Comparison of ENCODE assay signal across 8 cellular contexts in the genomic region with DNA sequence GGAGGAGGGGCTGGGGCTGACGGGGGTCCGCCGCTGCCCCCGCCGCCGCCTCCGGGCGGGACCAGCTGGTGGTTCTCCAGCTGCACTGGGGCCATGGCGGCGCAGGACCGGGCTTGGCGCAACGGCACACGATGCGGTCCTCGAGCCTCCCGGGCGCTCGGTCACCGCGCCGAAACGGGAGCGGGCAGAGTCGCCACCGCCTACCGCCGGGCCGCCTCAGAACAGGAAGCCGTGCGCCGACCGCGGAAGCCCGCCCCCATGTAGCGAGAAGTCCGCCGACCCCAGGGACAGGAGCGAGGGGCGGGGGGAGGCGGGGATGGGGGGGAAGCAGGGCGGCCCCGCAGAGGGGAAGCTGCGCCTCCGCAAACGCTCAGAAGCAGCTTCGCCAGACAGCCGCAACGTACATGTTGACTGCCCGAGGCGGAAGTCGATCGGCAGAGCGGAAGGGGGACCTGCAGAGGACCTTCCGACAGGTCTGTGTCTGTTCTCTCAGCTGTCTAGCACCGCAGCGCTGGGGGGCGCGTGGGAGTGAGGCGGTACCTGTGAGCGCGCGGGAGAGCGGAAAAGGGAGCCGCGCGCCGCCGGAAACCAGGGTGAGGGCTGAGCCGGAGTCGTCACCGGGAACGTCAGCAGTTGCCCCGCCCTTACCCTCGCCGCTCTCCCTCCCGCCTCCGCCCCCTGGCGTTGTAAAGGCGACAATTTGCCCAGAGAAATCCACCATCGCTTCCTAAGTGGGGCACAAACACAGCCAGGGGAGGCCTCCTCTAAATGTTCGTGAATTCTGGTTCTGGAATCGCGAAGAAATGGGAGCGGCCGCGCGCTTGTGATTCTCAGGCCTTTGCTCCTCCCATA. TPM values are rescaled to one million over a fixed set of nuclear protein-coding genes. Genes with fewer than 3 reads are reported as not detected.
DNase-seq lines count a peak whose midpoint lies in the region; ATAC-seq and TF ChIP-seq lines count a peak whose summit lies in the region.

Gene MED14, minus strand, starts transcription at position 225 of the 852 bp plus-strand sequence. Its CDS starts 130 bp downstream, at position 95.

- peak; percentile 49; the same call in 1 of the 2 replicates for TF ChIP-seq CTCF in PC-3 (conservative IDR thresholded peaks at IDR 0.05; ENCODE audit: low read depth, low read length)
- peak; percentile 52 for TF ChIP-seq CTCF in epithelial cell of proximal tubule (conservative IDR thresholded peaks at IDR 0.05; ENCODE audit: low read depth, low read length)

- H3K4me3 ChIP-seq in Jurkat, Clone E6-1 (ENCODE audit: low read length), result peak within 1 kb of the TSS; percentile 52
- peak within 1 kb of the TSS; percentile 92 for H3K4me3 ChIP-seq in PC-3 (ENCODE audit: low read length)
- peak within 1 kb of the TSS; percentile 61 for H3K4me3 ChIP-seq in epithelial cell of proximal tubule (ENCODE audit: low read depth, low read length)
- H3K4me3 ChIP-seq in mucosa of stomach (ENCODE audit: low read length), result peak within 1 kb of the TSS; percentile 41

- H2AFZ ChIP-seq in PC-3 (ENCODE audit: low read length), result peak within 1 kb of the TSS; percentile 61

- H3K27ac ChIP-seq in PC-3 (ENCODE audit: low read length), result peak within 1 kb of the TSS; percentile 91

- peak within 1 kb of the TSS; percentile 93 for H3K9ac ChIP-seq in PC-3 (ENCODE audit: low read length)
- H3K9ac ChIP-seq in mucosa of stomach (ENCODE audit: low read length), result peak within 1 kb of the TSS; percentile 82

- peaks cover 25% of the 10 kb centered on the region for H3K4me1 ChIP-seq in PC-3 (ENCODE audit: insufficient read depth, low read length)
- H3K4me1 ChIP-seq in mucosa of stomach (ENCODE audit: control insufficient read depth, insufficient read depth, low read length), result peaks cover 9% of the 10 kb centered on the region

- ATAC-seq in GM21619 (IDR thresholded peaks at IDR 0.05; ENCODE audit: unreplicated experiment) (peak; percentile 83), PC-3 (peak; percentile 78)

- intact Hi-C loops in PC-3 (cut with micrococcal nuclease), result loop anchor here (1.0 to 10.0 kb wide), 3 partner anchors 59 to 349 kb away; partner anchors contain the start of gene USP9X

- H3K27me3 ChIP-seq in PC-3 (ENCODE audit: low read length), result no peaks in the 10 kb centered on the region
- H3K27me3 ChIP-seq in mucosa of stomach (ENCODE audit: control insufficient read depth, insufficient read depth, low read length), result no peaks in the 10 kb centered on the region

- CTCF ChIA-PET in PC-3 (lab: Charles Lee), result interaction anchor here (1.0 kb wide), 1 partner anchor 84 kb away, joined by 6 read pairs; no protein-coding TSS in a partner anchor

- H3K4me2 ChIP-seq in PC-3 (ENCODE audit: low read length), result peak within 1 kb of the TSS; percentile 78

- H3K79me2 ChIP-seq in PC-3 (ENCODE audit: low read length), result peaks cover 47% of the 10 kb centered on the region

- DNase-seq in DMS53 treated with DMSO at 0.1 percent for 48 hours (lab: John Stamatoyannopoulos, UW; ENCODE audit: unreplicated experiment) (peak; percentile 66), PC-3 (peak; percentile 84), epithelial cell of proximal tubule (ENCODE audit: low read depth) (peak; percentile 18)
- peak; percentile 86 for DNase-seq in Jurkat, Clone E6-1 (ENCODE audit: low read depth, low spot score)
- peak; percentile 95 for DNase-seq in activated T-cell treated with anti-CD3 and anti-CD28 coated beads, Interleukin-2, amount 50 U/mL, for 1 hour
- peak; percentile 74 to 90 for DNase-seq in stimulated activated CD8-positive, alpha-beta memory T cell treated with anti-CD3 and anti-CD28 coated beads, Interleukin-7, amount 100 ng/mL, for 1 hour (ENCODE audit: low read depth in 2 of 2)

- H4K20me1 ChIP-seq in PC-3 (ENCODE audit: low read length), result 0 out of 2 replicates have a peak, but pooled peaks cover 14% of the 10 kb centered on the region

- no TSS peak for BruUV-seq in PC-3 (replicated peaks; lab: Mats Ljungman, UMichigan)

- POLR2A ChIA-PET in PC-3 (lab: Charles Lee; ENCODE audit: unreplicated experiment), result interaction anchor here (0.6 kb wide), 1 partner anchor 180 kb away, joined by 3 read pairs; no protein-coding TSS in a partner anchor

- H3K36me3 ChIP-seq in PC-3 (ENCODE audit: low read depth, low read length), result no peaks in the 10 kb centered on the region
- no peaks in the 10 kb centered on the region for H3K36me3 ChIP-seq in mucosa of stomach (ENCODE audit: control insufficient read depth, insufficient read depth, low read length)

- no peaks in the 10 kb centered on the region for H3K9me2 ChIP-seq in PC-3 (replicated peaks; ENCODE audit: low read length)

- H3F3A ChIP-seq in PC-3 (ENCODE audit: low read length, unreplicated experiment), result no peaks in the 10 kb centered on the region

- H3K9me3 ChIP-seq in PC-3 (ENCODE audit: low read length), result no peaks in the 10 kb centered on the region
- H3K9me3 ChIP-seq in mucosa of stomach (ENCODE audit: control insufficient read depth, low read length), result no peaks in the 10 kb centered on the region

RNA-seq across cellular contexts. Expression of gene MED14, which starts in this region (rescaled TPM):
- polyA plus RNA-seq in Jurkat, Clone E6-1 (2012; ENCODE audit: insufficient read depth, insufficient read length), result 55.9 TPM
- 29.5 and 44.7 TPM in 2 replicates for total RNA-seq in PC-3 (2014; rRNA removed)
- total RNA-seq in epithelial cell of proximal tubule, result 15.5 and 21.5 TPM in 2 replicates

Comparison
In these comparisons a context has a peak if more than half of its experiments do, and no peak if none do; other contexts are left out.
1. Peak in every context shown above with its lines: DNase-seq, ATAC-seq, H3K4me3 ChIP-seq and H3K27ac ChIP-seq.
2. DNase-seq: peak in every context shown above with its lines; median percentile 95 in activated T-cell treated with anti-CD3 and anti-CD28 coated beads, Interleukin-2, amount 50 U/mL, for 1 hour; 86 in Jurkat, Clone E6-1; 84 in PC-3; 82 in stimulated activated CD8-positive, alpha-beta memory T cell treated with anti-CD3 and anti-CD28 coated beads, Interleukin-7, amount 100 ng/mL, for 1 hour; 66 in DMS53 treated with DMSO at 0.1 percent for 48 hours; 18 in epithelial cell of proximal tubule.
3. H3K4me3 ChIP-seq: peak in every context shown above with its lines; median percentile 92 in PC-3; 61 in epithelial cell of proximal tubule; 52 in Jurkat, Clone E6-1; 41 in mucosa of stomach.